ENCODE assay signal across 8 cellular contexts in genomic region chr22:21766933-21767462, GRCh38. TPM values are rescaled to one million over a fixed set of nuclear protein-coding genes. Genes with fewer than 3 reads are reported as not detected.
DNase-seq lines count a peak whose midpoint lies in the region; ATAC-seq and TF ChIP-seq lines count a peak whose summit lies in the region.
"Had no signal": no experiment of that assay in that cellular context is flagged by ENCODE, and none has a peak within 500 bp of the region (broad histone marks: within the 10 kb centered on the region; RNA-seq: fewer than 3 reads in every experiment).

No MANE protein-coding gene starts in this region.

- ATAC-seq in GM21447 (IDR thresholded peaks at IDR 0.05; ENCODE audit: unreplicated experiment): peak; percentile 41
- ATAC-seq in effector memory CD8-positive, alpha-beta T cell (replicated peaks): peak; percentile 80

- DNase-seq in activated CD4-positive, alpha-beta T cell treated with anti-CD3 and anti-CD28 coated beads for 1 hour: peak; percentile 14
- DNase-seq in effector memory CD8-positive, alpha-beta T cell: peak; percentile 75 to 80 (median 75)
- DNase-seq in stimulated activated CD8-positive, alpha-beta memory T cell treated with anti-CD3 and anti-CD28 coated beads, Interleukin-7, amount 100 ng/mL, for 24 hours (ENCODE audit: low read depth): peak; percentile 34
- DNase-seq in A673 (ENCODE audit: low spot score) (no peak), sigmoid colon (no peak), ureter (ENCODE audit: low spot score) (no peak)

- intact Hi-C loops in A673 (cut with micrococcal nuclease; ENCODE audit: unreplicated experiment) (no loop called here), sigmoid colon (cut with DNase I) (no loop called here)

- peaks cover 53% of the 10 kb centered on the region for H3K36me3 Mint-ChIP-seq in effector memory CD8-positive, alpha-beta T cell (ENCODE audit: insufficient read depth)

- no peaks in the 10 kb centered on the region for H3K4me1 ChIP-seq in A673 (ENCODE audit: insufficient read depth, low read length, poor library complexity, severe bottlenecking)
- no peaks in the 10 kb centered on the region for H3K4me1 ChIP-seq in sigmoid colon

- H3K27ac ChIP-seq in A673 (ENCODE audit: low read depth, low read length, poor library complexity, severe bottlenecking) (no peak overlapping the region), sigmoid colon (no peak overlapping the region)

- no peaks in the 10 kb centered on the region for H3K9me3 Mint-ChIP-seq in effector memory CD8-positive, alpha-beta T cell

- peak overlapping the region; percentile 73 to 76 for H3K4me3 Mint-ChIP-seq in effector memory CD8-positive, alpha-beta T cell

- CTCF ChIA-PET in A673 (lab: Charles Lee): no interaction called here

- no TSS peak for BruUV-seq in A673 (replicated peaks; lab: Mats Ljungman, UMichigan)

- TF ChIP-seq EP300 in sigmoid colon (IDR thresholded peaks at IDR 0.05): no peak

- TF ChIP-seq CTCF in A673 (conservative IDR thresholded peaks at IDR 0.05; ENCODE audit: low read depth, low read length) (no peak), sigmoid colon (IDR thresholded peaks at IDR 0.05) (no peak)

- H3K4me1 Mint-ChIP-seq in effector memory CD8-positive, alpha-beta T cell (ENCODE audit: low read depth in 2 of 2): peaks cover 68 to 76% of the 10 kb centered on the region in 2 donors

- H3K27me3 Mint-ChIP-seq in effector memory CD8-positive, alpha-beta T cell: no peaks in the 10 kb centered on the region

- POLR2A ChIA-PET in A673 (lab: Charles Lee; ENCODE audit: low non-redundant PET): no interaction called here

- peak overlapping the region; percentile 95 to 98 for H3K27ac Mint-ChIP-seq in effector memory CD8-positive, alpha-beta T cell

- 77 to 88% methylated on average over 11 of the region's 11 CpGs for WGBS in sigmoid colon, 2 donors

- TF ChIP-seq POLR2A in sigmoid colon (IDR thresholded peaks at IDR 0.05): no peak

- H3K9me3 ChIP-seq in A673 (ENCODE audit: low read depth, low read length, poor library complexity, severe bottlenecking) (no peaks in the 10 kb centered on the region), sigmoid colon (no peaks in the 10 kb centered on the region)

- H3K4me3 ChIP-seq in A673 (ENCODE audit: low read depth, low read length, poor library complexity, severe bottlenecking) (no peak overlapping the region), sigmoid colon (no peak overlapping the region)
- H3K4me3 ChIP-seq: lung had no signal

- H3K27me3 ChIP-seq in A673 (replicated peaks; ENCODE audit: insufficient read depth, low read depth, low read length, poor library complexity) (no peaks in the 10 kb centered on the region), sigmoid colon (no peaks in the 10 kb centered on the region)

- H3K36me3 ChIP-seq in A673 (ENCODE audit: insufficient read depth, low read length, poor library complexity, severe bottlenecking) (peaks cover 63% of the 10 kb centered on the region), sigmoid colon (peaks cover 23 to 100% (median 77%) of the 10 kb centered on the region in 4 donors)

RNA-seq across cellular contexts. Expression of gene YPEL1, which starts 31.4 kb away (rescaled TPM):
- total RNA-seq in A673 (2021): 3.6 and 7.5 TPM in 2 replicates
- 1 to 10 TPM; 5.9 to 9.6 (median 7.9) TPM for total RNA-seq in sigmoid colon
- 1 to 10 TPM in 2 of 3 donors, under 1 TPM in 1; 0.69 to 2.7 (median 1.2) TPM for polyA plus RNA-seq in sigmoid colon
- total RNA-seq in ureter: 1.7 TPM

Comparison
In these comparisons a context has a peak if more than half of its experiments do, and no peak if none do; other contexts are left out.
1. DNase-seq: peak in activated CD4-positive, alpha-beta T cell treated with anti-CD3 and anti-CD28 coated beads for 1 hour (single experiment), effector memory CD8-positive, alpha-beta T cell (3 of 3) and stimulated activated CD8-positive, alpha-beta memory T cell treated with anti-CD3 and anti-CD28 coated beads, Interleukin-7, amount 100 ng/mL, for 24 hours (single experiment); none in A673 (single experiment), sigmoid colon (single experiment) and ureter (single experiment).